10 cellular contexts compared by ENCODE assay signal in genomic region chr1:220123889-220124288, GRCh38. TPM values are rescaled to one million over a fixed set of nuclear protein-coding genes. Genes with fewer than 3 reads are reported as not detected.
DNase-seq lines count a peak whose midpoint lies in the region; ATAC-seq and TF ChIP-seq lines count a peak whose summit lies in the region.
"Had no signal": no experiment of that assay in that cellular context is flagged by ENCODE, and none has a peak within 500 bp of the region (broad histone marks: within the 10 kb centered on the region; RNA-seq: fewer than 3 reads in every experiment).

No MANE protein-coding gene starts in this region.

- no peak overlapping the region for H2AK9ac ChIP-seq in IMR-90 (replicated peaks; ENCODE audit: low read depth, low read length, poor library complexity)

- dilution Hi-C loops in IMR-90 (cut with HindIII; ENCODE audit: low sequenced_read_pairs, unreplicated experiment) = no loop called here

- no peak overlapping the region for H3K56ac ChIP-seq in IMR-90 (ENCODE audit: extremely low read depth, insufficient read depth, low read length)

- DNase-seq in DMS53 (lab: John Stamatoyannopoulos, UW) (peak; percentile 54), DMS53 treated with DMSO at 0.1 percent for 48 hours (lab: John Stamatoyannopoulos, UW; ENCODE audit: unreplicated experiment) (no peak), IMR-90 (no peak), lung microvascular endothelial cell (ENCODE audit: low read depth in 2 of 2) (peak; percentile 4 to 11)
- DNase-seq in stimulated activated naive CD4-positive, alpha-beta T cell treated with Interleukin-2 at 50 U/mL for 16 hours (lab: John Stamatoyannopoulos, UW) = no peak
- DNase-seq: activated gamma-delta T cell treated with Interleukin-2 at 50 U/mL for 16 hours, NCI-H524 had no signal

- TF ChIP-seq POLR2A in IMR-90 (IDR thresholded peaks at IDR 0.05; ENCODE audit: low read depth, low read length) (no peak), GM18505 (IDR thresholded peaks at IDR 0.05; ENCODE audit: borderline replicate concordance, extremely low read depth, insufficient read depth, insufficient read length) (no peak)

- no peaks in the 10 kb centered on the region for H4K20me1 ChIP-seq in IMR-90 (ENCODE audit: insufficient read depth, low read length)

- no peak overlapping the region for H3K4me3 ChIP-seq in IMR-90 (ENCODE audit: insufficient read depth, low read depth, low read length)

- no peak overlapping the region for H3K14ac ChIP-seq in IMR-90 (replicated peaks; ENCODE audit: low read depth, low read length)

- no peak overlapping the region for H3K4ac ChIP-seq in IMR-90 (ENCODE audit: low read depth, low read length)

- no peak for TF ChIP-seq RAD21 in IMR-90 (IDR thresholded peaks at IDR 0.05; ENCODE audit: low read length)

- H4K5ac ChIP-seq in IMR-90 (ENCODE audit: low read depth, low read length) = no peak overlapping the region

- no peak overlapping the region for H2BK20ac ChIP-seq in IMR-90 (ENCODE audit: low read depth, low read length)

- peaks cover 3 to 6% of the 10 kb centered on the region in 2 experiments; a peak in 1 of 4 replicates for H3K79me1 ChIP-seq in IMR-90 (ENCODE audit: low read depth in 1 of 2, low read length in 2 of 2)

- H4K91ac ChIP-seq in IMR-90 (ENCODE audit: insufficient read depth, low read depth, low read length) = no peak overlapping the region

- H3K27ac ChIP-seq in IMR-90 (ENCODE audit: insufficient read depth, low read length) (no peak overlapping the region), VCaP (no peak overlapping the region)

- H3K4me1 ChIP-seq in IMR-90 (ENCODE audit: control insufficient read depth, insufficient read depth, low read length) = peaks cover 2% of the 10 kb centered on the region; the same call in 1 of the 2 replicates

- POLR2A ChIA-PET in IMR-90 (lab: Charles Lee; ENCODE audit: unreplicated experiment) = no interaction called here

- no peaks in the 10 kb centered on the region for H3K27me3 ChIP-seq in IMR-90 (ENCODE audit: control insufficient read depth, insufficient read depth, low read length)

- no peak overlapping the region for H2BK120ac ChIP-seq in IMR-90 (ENCODE audit: low read depth, low read length)

- TF ChIP-seq CTCF in IMR-90 (conservative IDR thresholded peaks at IDR 0.05; ENCODE audit: low read depth, low read length) (peak; percentile 24; the same call in 1 of the 2 replicates), VCaP (conservative IDR thresholded peaks at IDR 0.05) (peak; percentile 62)

- CTCF ChIA-PET in IMR-90 (lab: Yijun Ruan, JAX) = interaction anchor here (0.6 to 1.5 kb wide), 7 partner anchors 9 to 149 kb away, joined by 3 to 6 read pairs (median 3); no protein-coding TSS in a partner anchor

- no peak overlapping the region for H2AK5ac ChIP-seq in IMR-90 (ENCODE audit: low read depth, low read length)

- in situ Hi-C loops in IMR-90 (cut with MboI; ENCODE audit: low sequenced_read_pairs) = no loop called here

- no peaks in the 10 kb centered on the region for H3K9me3 ChIP-seq in IMR-90 (ENCODE audit: control insufficient read depth, insufficient read depth, low read length)

- no peak overlapping the region for H3K4me2 ChIP-seq in IMR-90 (ENCODE audit: low read depth, low read length)

- no peak overlapping the region for H3K9ac ChIP-seq in IMR-90 (ENCODE audit: low read depth, low read length)

- BruUV-seq in IMR-90 (replicated peaks; lab: Mats Ljungman, UMichigan) = no TSS peak

- no peak overlapping the region for H2BK5ac ChIP-seq in IMR-90 (ENCODE audit: low read depth, low read length, poor library complexity, severe bottlenecking)

- no peak overlapping the region for H2BK15ac ChIP-seq in IMR-90 (ENCODE audit: low read depth, low read length)

- H3K23ac ChIP-seq in IMR-90 (ENCODE audit: low read depth, low read length) = no peak overlapping the region

- 0 out of 2 replicates have a peak, but pooled peaks cover 3% of the 10 kb centered on the region for H3K9me1 ChIP-seq in IMR-90 (ENCODE audit: insufficient read depth, low read length)

- ATAC-seq in IMR-90 (ENCODE audit: low read depth) (no peak), GM18505 (IDR thresholded peaks at IDR 0.05; ENCODE audit: unreplicated experiment) (no peak), GM19328 (IDR thresholded peaks at IDR 0.05; ENCODE audit: unreplicated experiment) (no peak)

- peaks cover 11% of the 10 kb centered on the region for H3K36me3 ChIP-seq in IMR-90 (ENCODE audit: control insufficient read depth, insufficient read depth, low read length)

- intact Hi-C loops in IMR-90 (cut with micrococcal nuclease) = loop anchor here (5.0 kb wide), 1 partner anchor 132 kb away; no protein-coding TSS in a partner anchor

- H2AFZ ChIP-seq in IMR-90 (replicated peaks; ENCODE audit: low read length, poor library complexity) = no peak overlapping the region

- no peak overlapping the region for H3K18ac ChIP-seq in IMR-90 (ENCODE audit: low read depth, low read length)

- no peak overlapping the region for H4K8ac ChIP-seq in IMR-90 (ENCODE audit: low read depth in 2 of 2, low read length in 2 of 2)

TF ChIP-seq in IMR-90, 13 proteins besides CTCF, POLR2A, EP300 and RAD21:
- 0 out of 2 replicates have a peak, but pooled peaks have one; percentile 14 for TF ChIP-seq MAFK (IDR thresholded peaks at IDR 0.05; ENCODE audit: low read depth, low read length)
- TF ChIP-seq MXI1 (IDR thresholded peaks at IDR 0.05; ENCODE audit: borderline replicate concordance, low read depth, low read length) = no peak
- no peak for TF ChIP-seq BHLHE40 (IDR thresholded peaks at IDR 0.05; ENCODE audit: low read depth, low read length)
- no peak for TF ChIP-seq CEBPB (IDR thresholded peaks at IDR 0.05; ENCODE audit: low read depth, low read length)
- TF ChIP-seq CHD1 (IDR thresholded peaks at IDR 0.05; ENCODE audit: low read depth, low read length) = no peak

RNA-seq across cellular contexts. Expression of gene IARS2, which starts 30.0 kb away (rescaled TPM):
- 77.4 and 92.2 TPM in 2 replicates for total RNA-seq in IMR-90 (2012; rRNA removed)
- 26.2 and 34.8 TPM in 2 replicates for polyA plus RNA-seq in IMR-90 (2012; rRNA removed)
- polyA plus RNA-seq in IMR-90 (2012; cell fraction: cytosol; rRNA removed) = 6.7 and 11.2 TPM in 2 replicates
- polyA plus RNA-seq in IMR-90 (2012; cell fraction: nucleus; rRNA removed; ENCODE audit: low replicate concordance) = 1.9 and 11.4 TPM in 2 replicates
- total RNA-seq in lung microvascular endothelial cell = 78.5 and 89.9 TPM in 2 replicates

RNA-seq across cellular contexts. Expression of gene BPNT1, which starts 34.3 kb away (rescaled TPM):
- total RNA-seq in IMR-90 (2012; rRNA removed) (31.9 and 38.2 TPM in 2 replicates), lung microvascular endothelial cell (20.0 and 28.6 TPM in 2 replicates)
- polyA plus RNA-seq in IMR-90 (2012; rRNA removed) = 31.7 and 34.2 TPM in 2 replicates
- 9.6 and 18.3 TPM in 2 replicates for polyA plus RNA-seq in IMR-90 (2012; cell fraction: cytosol; rRNA removed)
- polyA plus RNA-seq in IMR-90 (2012; cell fraction: nucleus; rRNA removed; ENCODE audit: low replicate concordance) = 5.1 and 16.5 TPM in 2 replicates

Comparison
In these comparisons a context has a peak if more than half of its experiments do, and no peak if none do; other contexts are left out.
1. DNase-seq: peak in DMS53 (single experiment) and lung microvascular endothelial cell (2 of 2); none in DMS53 treated with DMSO at 0.1 percent for 48 hours (single experiment), IMR-90 (single experiment) and stimulated activated naive CD4-positive, alpha-beta T cell treated with Interleukin-2 at 50 U/mL for 16 hours (single experiment).